Comparison of ENCODE assay signal across 8 cellular contexts in genomic region chr11:67482736-67483497, GRCh38. TPM values are rescaled to one million over a fixed set of nuclear protein-coding genes. Genes with fewer than 3 reads are reported as not detected.
DNase-seq lines count a peak whose midpoint lies in the region; ATAC-seq and TF ChIP-seq lines count a peak whose summit lies in the region.

Gene AIP (plus strand): TSS chr11:67483026. CDS start chr11:67483159, 133 bp downstream.

- peak; percentile 99 for DNase-seq in GM12865 (ENCODE audit: low read depth)
- DNase-seq in NCI-H128 (lab: John Stamatoyannopoulos, UW; ENCODE audit: unreplicated experiment): peak; percentile 98
- DNase-seq in activated naive CD8-positive, alpha-beta T cell treated with anti-CD3 and anti-CD28 coated beads, Interleukin-2, amount 10 ng/mL, durations not matched to agents 7 days and 5 days: peak; percentile 94
- peak; percentile 92 to 99 (median 97) for DNase-seq in head of caudate nucleus
- peak; percentile 96 to 98 (median 97) for DNase-seq in ovary
- peak; percentile 97 to 98 for DNase-seq in thyroid gland

- peak within 1 kb of the TSS; percentile 100 for H3K27ac Mint-ChIP-seq in activated naive CD8-positive, alpha-beta T cell treated with anti-CD3 and anti-CD28 coated beads, Interleukin-2, amount 10 ng/mL, durations not matched to agents 7 days and 5 days

- no peaks in the 10 kb centered on the region for H3K9me3 Mint-ChIP-seq in activated naive CD8-positive, alpha-beta T cell treated with anti-CD3 and anti-CD28 coated beads, Interleukin-2, amount 10 ng/mL, durations not matched to agents 7 days and 5 days

- 1 to 2% (median 1%) methylated on average over 53 of the region's 53 CpGs for WGBS in ovary, 3 donors
- 0 to 1% methylated on average over 32 to 53 of the region's 53 CpGs for WGBS in thyroid gland, 2 donors

- TF ChIP-seq EP300 in ovary (IDR thresholded peaks at IDR 0.05): no peak

- H3K36me3 ChIP-seq in SU-DHL-6 (ENCODE audit: low read length) (no peaks in the 10 kb centered on the region), ovary (no peaks in the 10 kb centered on the region), thyroid gland (peaks cover 0 to 8% of the 10 kb centered on the region in 2 donors)

- H4K20me1 ChIP-seq in SU-DHL-6 (ENCODE audit: low read depth, low read length): no peaks in the 10 kb centered on the region

- peaks cover 14% of the 10 kb centered on the region for H3K36me3 Mint-ChIP-seq in activated naive CD8-positive, alpha-beta T cell treated with anti-CD3 and anti-CD28 coated beads, Interleukin-2, amount 10 ng/mL, durations not matched to agents 7 days and 5 days

- H3K27me3 ChIP-seq in SU-DHL-6 (ENCODE audit: low read length) (no peaks in the 10 kb centered on the region), ovary (no peaks in the 10 kb centered on the region), thyroid gland (no peaks in the 10 kb centered on the region)

- H3F3A ChIP-seq in SU-DHL-6 (ENCODE audit: insufficient read depth): peaks cover 30% of the 10 kb centered on the region

- H3K4me3 ChIP-seq in GM12865 (ENCODE audit: low read depth, low read length) (peak within 1 kb of the TSS; percentile 69), SU-DHL-6 (ENCODE audit: insufficient read depth, low read length, poor library complexity, severe bottlenecking) (peak within 1 kb of the TSS; percentile 53), ovary (peak within 1 kb of the TSS; percentile 42), thyroid gland (replicated peaks in 1 of 3) (peak within 1 kb of the TSS in 2 of 3 donors; percentile 42 to 76)

- peak within 1 kb of the TSS; percentile 93 for H3K4me3 Mint-ChIP-seq in activated naive CD8-positive, alpha-beta T cell treated with anti-CD3 and anti-CD28 coated beads, Interleukin-2, amount 10 ng/mL, durations not matched to agents 7 days and 5 days

- TF ChIP-seq CTCF in GM12865 (IDR thresholded peaks at IDR 0.05; ENCODE audit: insufficient read depth, low read depth, low read length, missing control alignments): no peak
- no peak for TF ChIP-seq CTCF in SU-DHL-6 (IDR thresholded peaks at IDR 0.05; ENCODE audit: insufficient read depth, low read length, poor library complexity, severe bottlenecking)
- peak; percentile 10 to 72 (median 47) for TF ChIP-seq CTCF in ovary (IDR thresholded peaks at IDR 0.05)
- peak in 2 of 6 experiments; percentile 18 to 34 for TF ChIP-seq CTCF in thyroid gland (IDR thresholded peaks at IDR 0.05)

- no peaks in the 10 kb centered on the region for H3K9me3 ChIP-seq in SU-DHL-6 (ENCODE audit: insufficient read depth, low read length)
- H3K9me3 ChIP-seq in ovary: no peaks in the 10 kb centered on the region
- H3K9me3 ChIP-seq in thyroid gland: no peaks in the 10 kb centered on the region

- H3K4me2 ChIP-seq in SU-DHL-6 (ENCODE audit: low read depth, low read length, poor library complexity, severe bottlenecking): peak within 1 kb of the TSS; percentile 96

- H3K4me1 Mint-ChIP-seq in activated naive CD8-positive, alpha-beta T cell treated with anti-CD3 and anti-CD28 coated beads, Interleukin-2, amount 10 ng/mL, durations not matched to agents 7 days and 5 days: peaks cover 45% of the 10 kb centered on the region

- peaks cover 18% of the 10 kb centered on the region for H3K79me2 ChIP-seq in SU-DHL-6 (ENCODE audit: insufficient read depth, low read length)

- H3K27ac ChIP-seq in SU-DHL-6 (ENCODE audit: low read depth, low read length): peak within 1 kb of the TSS; percentile 95
- peak within 1 kb of the TSS; percentile 65 to 82 for H3K27ac ChIP-seq in ovary
- H3K27ac ChIP-seq in thyroid gland: peak within 1 kb of the TSS; percentile 76 to 90 (median 88)

- TF ChIP-seq POLR2A in ovary (IDR thresholded peaks at IDR 0.05) (peak; percentile 60), thyroid gland (IDR thresholded peaks at IDR 0.05) (peak in 1 of 2 donors; percentile 70)

- POLR2A ChIA-PET in activated naive CD8-positive, alpha-beta T cell treated with anti-CD3 and anti-CD28 coated beads, Interleukin-2, amount 10 ng/mL, durations not matched to agents 7 days and 5 days (lab: Charles Lee): interaction anchor here (0.6 to 5.5 kb wide), 21 partner anchors 9 to 195 kb away, joined by 3 to 94 read pairs (median 5); partner anchors contain the start of genes CDK2AP2, CORO1B, PITPNM1 and POLD4

- H2AFZ ChIP-seq in SU-DHL-6 (ENCODE audit: low read depth, low read length, severe bottlenecking): peak within 1 kb of the TSS; percentile 38

- no peaks in the 10 kb centered on the region for H3K9me2 ChIP-seq in SU-DHL-6 (replicated peaks; ENCODE audit: insufficient read depth, low read length)

- peak; percentile 69 for ATAC-seq in HG02678 (IDR thresholded peaks at IDR 0.05; ENCODE audit: unreplicated experiment)
- ATAC-seq in activated naive CD8-positive, alpha-beta T cell treated with anti-CD3 and anti-CD28 coated beads, Interleukin-2, amount 10 ng/mL, durations not matched to agents 7 days and 5 days (ENCODE audit: low read depth): peak; percentile 81

- peaks cover 3% of the 10 kb centered on the region for H3K27me3 Mint-ChIP-seq in activated naive CD8-positive, alpha-beta T cell treated with anti-CD3 and anti-CD28 coated beads, Interleukin-2, amount 10 ng/mL, durations not matched to agents 7 days and 5 days

- peaks cover 9% of the 10 kb centered on the region for H3K4me1 ChIP-seq in ovary (ENCODE audit: insufficient read depth)
- peaks cover 16 to 21% of the 10 kb centered on the region in 2 donors for H3K4me1 ChIP-seq in thyroid gland

- peak within 1 kb of the TSS; percentile 64 for H3K9ac ChIP-seq in SU-DHL-6 (ENCODE audit: low read length)

- intact Hi-C loops in head of caudate nucleus (cut with DNase I): loop anchor here (2.0 to 5.0 kb wide), 2 partner anchors 14 to 81 kb away; partner anchors contain the start of genes PPP1CA, TBC1D10C and TMEM134
- intact Hi-C loops in ovary (cut with DNase I): no loop called here
- intact Hi-C loops in thyroid gland (cut with DNase I): no loop called here

RNA-seq across cellular contexts. Expression of gene AIP, which starts in this region (rescaled TPM):
- total RNA-seq in activated naive CD8-positive, alpha-beta T cell treated with anti-CD3 and anti-CD28 coated beads, Interleukin-2, amount 10 ng/mL, durations not matched to agents 7 days and 5 days: 100 to 1,000 TPM; 161 to 166 TPM
- total RNA-seq in ovary (100 to 1,000 TPM in 1 of 7 donors, 10 to 100 TPM in 6; 49.1 to 103 (median 65.4) TPM), thyroid gland (100 to 1,000 TPM in 1 of 4 donors, 10 to 100 TPM in 3; 58.2 to 100 (median 83.2) TPM)
- 100 to 1,000 TPM in 1 of 2 donors, 10 to 100 TPM in 1; 33.5 to 114 TPM for polyA plus RNA-seq in ovary

Comparison
In these comparisons a context has a peak if more than half of its experiments do, and no peak if none do; other contexts are left out.
1. Peak in every context shown above with its lines: DNase-seq, ATAC-seq, H3K4me3 ChIP-seq and H3K27ac ChIP-seq.
2. CTCF ChIP-seq: peak in ovary (3 of 3); none in GM12865 (single experiment) and SU-DHL-6 (single experiment).